In genomic region chr3:12663936-12664908, GRCh38 we compare ENCODE assay signal across 8 cellular contexts. TPM values are rescaled to one million over a fixed set of nuclear protein-coding genes. Genes with fewer than 3 reads are reported as not detected.
DNase-seq lines count a peak whose midpoint lies in the region; ATAC-seq, FAIRE-seq and TF ChIP-seq lines count a peak whose summit lies in the region.

Gene RAF1, minus strand, starts transcription at chr3:12664117. Its CDS starts 45,396 bp downstream, at chr3:12618721.

- CTCF ChIA-PET in Calu3 (lab: Charles Lee), result interaction anchor here (0.5 kb wide), 1 partner anchor 1248 kb away, joined by 3 read pairs; no protein-coding TSS in a partner anchor

- peaks cover 9% of the 10 kb centered on the region for H3K4me1 ChIP-seq in HUES64 (ENCODE audit: insufficient read depth, low read length)
- peaks cover 37% of the 10 kb centered on the region for H3K4me1 ChIP-seq in OCI-LY1 (ENCODE audit: insufficient read depth, low read length, severe bottlenecking)

- H3K27me3 ChIP-seq in HUES64 (ENCODE audit: insufficient read depth, low read length) (no peaks in the 10 kb centered on the region), OCI-LY1 (ENCODE audit: insufficient read depth, low read length) (no peaks in the 10 kb centered on the region)

- peak within 1 kb of the TSS; percentile 95 for H3K4me2 ChIP-seq in OCI-LY1 (ENCODE audit: low read length)

- H3K27me3 Mint-ChIP-seq in Calu3 (ENCODE audit: unreplicated experiment) (no peaks in the 10 kb centered on the region), mesothelial cell of epicardium (ENCODE audit: low read depth) (no peaks in the 10 kb centered on the region)

- no peaks in the 10 kb centered on the region for H3K9me2 ChIP-seq in OCI-LY1 (ENCODE audit: low read depth, low read length)

- peak; percentile 90 for ATAC-seq in GM21447 (IDR thresholded peaks at IDR 0.05; ENCODE audit: unreplicated experiment)

- H3K36me3 ChIP-seq in HUES64 (ENCODE audit: insufficient read depth, low read length), result no peaks in the 10 kb centered on the region
- no peaks in the 10 kb centered on the region for H3K36me3 ChIP-seq in OCI-LY1 (ENCODE audit: insufficient read depth, low read length)

- H3K4me1 Mint-ChIP-seq in Calu3 (ENCODE audit: low read depth, unreplicated experiment), result peaks cover 20% of the 10 kb centered on the region
- peaks cover 26% of the 10 kb centered on the region for H3K4me1 Mint-ChIP-seq in mesothelial cell of epicardium

- FAIRE-seq in endometrium (lab: Jason Lieb, UNC), result peak; percentile 85

- no peaks in the 10 kb centered on the region for H3K9me3 ChIP-seq in HUES64 (ENCODE audit: insufficient read depth, low read depth, low read length)
- no peaks in the 10 kb centered on the region for H3K9me3 ChIP-seq in OCI-LY1 (ENCODE audit: low read length)

- 2% methylated on average over 61 of the region's 62 CpGs for WGBS in HUES64

- DNase-seq in Calu3 (peak; percentile 98), mesothelial cell of epicardium (ENCODE audit: low spot score in 2 of 2, unreplicated experiment in 2 of 2) (peak; percentile 97)
- peak; percentile 97 for DNase-seq in activated CD8-positive, alpha-beta memory T cell treated with anti-CD3 and anti-CD28 coated beads, Interleukin-2, amount 50 U/mL, for 4 hours
- DNase-seq in stimulated activated CD8-positive, alpha-beta memory T cell treated with anti-CD3 and anti-CD28 coated beads, Interleukin-15, amount 100 ng/mL, for 48 hours (ENCODE audit: low read depth in 2 of 2), result peak; percentile 94 to 97

- H3K4me3 ChIP-seq in HUES64 (ENCODE audit: low read length) (peak within 1 kb of the TSS; percentile 92), OCI-LY1 (ENCODE audit: low read depth, low read length, poor library complexity, severe bottlenecking) (peak within 1 kb of the TSS; percentile 98)

- peak within 1 kb of the TSS; percentile 19; the same call in 1 of the 2 replicates for H2AFZ ChIP-seq in OCI-LY1 (ENCODE audit: low read length)

- H3K27ac ChIP-seq in HUES64 (ENCODE audit: low read depth, low read length) (peak within 1 kb of the TSS; percentile 100), OCI-LY1 (ENCODE audit: low read depth, low read length, poor library complexity, severe bottlenecking) (peak within 1 kb of the TSS; percentile 68)

- peak within 1 kb of the TSS; percentile 76 for H3K4me3 Mint-ChIP-seq in Calu3 (ENCODE audit: low read depth, unreplicated experiment)
- H3K4me3 Mint-ChIP-seq in mesothelial cell of epicardium, result peak within 1 kb of the TSS; percentile 94

- no peaks in the 10 kb centered on the region for H3F3A ChIP-seq in OCI-LY1 (ENCODE audit: insufficient read depth, low read length)

- H3K9me3 Mint-ChIP-seq in Calu3 (ENCODE audit: low read depth, unreplicated experiment) (no peaks in the 10 kb centered on the region), mesothelial cell of epicardium (no peaks in the 10 kb centered on the region)

- H3K9ac ChIP-seq in HUES64 (ENCODE audit: low read depth, low read length) (peak within 1 kb of the TSS; percentile 99), OCI-LY1 (ENCODE audit: low read length) (peak within 1 kb of the TSS; percentile 97)

- H3K79me2 ChIP-seq in OCI-LY1 (ENCODE audit: insufficient read depth, low read length), result peaks cover 43% of the 10 kb centered on the region

- TF ChIP-seq CTCF in Calu3 (IDR thresholded peaks at IDR 0.05; ENCODE audit: unreplicated experiment), result no peak
- no peak for TF ChIP-seq CTCF in OCI-LY1 (IDR thresholded peaks at IDR 0.05; ENCODE audit: low read length)
- TF ChIP-seq CTCF in mesothelial cell of epicardium (IDR thresholded peaks at IDR 0.05; ENCODE audit: unreplicated experiment), result no peak

- no peaks in the 10 kb centered on the region for H4K20me1 ChIP-seq in OCI-LY1 (ENCODE audit: insufficient read depth, low read length)

- H3K27ac Mint-ChIP-seq in Calu3 (ENCODE audit: unreplicated experiment), result peak within 1 kb of the TSS; percentile 52
- peak within 1 kb of the TSS; percentile 100 for H3K27ac Mint-ChIP-seq in mesothelial cell of epicardium

- TSS peak; percentile 99 for BruUV-seq in Calu3 (replicated peaks; lab: Mats Ljungman, UMichigan)

- intact Hi-C loops in Calu3 (cut with micrococcal nuclease; ENCODE audit: unreplicated experiment), result loop anchor here (5.0 kb wide), 1 partner anchor 37 kb away; no protein-coding TSS in a partner anchor

- H3K36me3 Mint-ChIP-seq in Calu3 (ENCODE audit: insufficient read depth, unreplicated experiment) (peaks cover 27% of the 10 kb centered on the region), mesothelial cell of epicardium (no peaks in the 10 kb centered on the region)

RNA-seq across cellular contexts. Expression of gene RAF1, which starts in this region (rescaled TPM):
- total RNA-seq in Calu3 (2022), result 63.4 and 69.3 TPM in 2 replicates
- 88.5 TPM for polyA plus RNA-seq in HUES64 (2013, experiment 1 of 2)
- 78.4 TPM for polyA plus RNA-seq in HUES64 (2013, experiment 2 of 2)
- total RNA-seq in mesothelial cell of epicardium, result 108 to 116 TPM (median 111 TPM) in 3 replicates

Comparison
In these comparisons a context has a peak if more than half of its experiments do, and no peak if none do; other contexts are left out.
1. Peak in every context shown above with its lines: DNase-seq, ATAC-seq, H3K4me3 ChIP-seq and H3K27ac ChIP-seq.